Comparison of ENCODE assay signal across 8 cellular contexts in genomic region chr2:191051825-191052778, GRCh38. TPM values are rescaled to one million over a fixed set of nuclear protein-coding genes. Genes with fewer than 3 reads are reported as not detected.
A peak's percentile ranks its signal among the peaks of the same experiment; 100 is the strongest.
DNase-seq lines count a peak whose midpoint lies in the region; ATAC-seq and TF ChIP-seq lines count a peak whose summit lies in the region.

No MANE protein-coding gene starts in this region.

- H3K4me1 ChIP-seq in fibroblast of lung (ENCODE audit: control insufficient read depth, extremely low read depth, insufficient read depth, low read length): peaks cover 15% of the 10 kb centered on the region
- H3K4me1 ChIP-seq in ovary (ENCODE audit: insufficient read depth): no peaks in the 10 kb centered on the region

- peaks cover 21% of the 10 kb centered on the region for H3K4me1 Mint-ChIP-seq in activated T-helper 2 cell treated with anti-CD3 and anti-CD28 coated beads, Interferon-gamma antibody, Interleukin-2, Interleukin-4, amounts not matched to agents 10 μg/mL and 5 μg/mL and 100 μg/mL, durations not matched to agents 14 hours and 24 hours and 36 hours (ENCODE audit: low read depth)

- no peak overlapping the region for H2AFZ ChIP-seq in fibroblast of lung (ENCODE audit: low read length)

- intact Hi-C loops in ovary (cut with DNase I): no loop called here
- intact Hi-C loops in activated T-helper 2 cell treated with anti-CD3 and anti-CD28 coated beads, Interferon-gamma antibody, Interleukin-2, Interleukin-4, amounts not matched to agents 10 μg/mL and 5 μg/mL and 100 μg/mL, durations not matched to agents 14 hours and 24 hours and 36 hours (cut with micrococcal nuclease): loop anchor here (1.0 to 5.0 kb wide), 3 partner anchors 99 to 470 kb away; no protein-coding TSS in a partner anchor

- no peak overlapping the region for H3K4me2 ChIP-seq in fibroblast of lung (ENCODE audit: extremely low read depth, insufficient read depth, low read length)

- TF ChIP-seq EP300 in ovary (IDR thresholded peaks at IDR 0.05): no peak

- H3K9me3 ChIP-seq in fibroblast of lung (ENCODE audit: control insufficient read depth, insufficient read depth, low read depth, low read length): no peaks in the 10 kb centered on the region
- no peaks in the 10 kb centered on the region for H3K9me3 ChIP-seq in ovary

- no peaks in the 10 kb centered on the region for H3K9me3 Mint-ChIP-seq in activated T-helper 2 cell treated with anti-CD3 and anti-CD28 coated beads, Interferon-gamma antibody, Interleukin-2, Interleukin-4, amounts not matched to agents 10 μg/mL and 5 μg/mL and 100 μg/mL, durations not matched to agents 14 hours and 24 hours and 36 hours

- no peak overlapping the region for H3K9ac ChIP-seq in fibroblast of lung (ENCODE audit: insufficient read depth, low read length)

- in situ Hi-C loops in Caki2 (cut with HindIII; ENCODE audit: low pct_unique_long_range_greater_than_20kb, low sequenced_read_pairs): no loop called here

- peak; percentile 42 for ATAC-seq in GM19463 (IDR thresholded peaks at IDR 0.05; ENCODE audit: unreplicated experiment)

- 15 to 20% (median 17%) methylated on average over 10 of the region's 10 CpGs for WGBS in ovary, 3 donors

- no peak overlapping the region for H3K4me3 Mint-ChIP-seq in activated T-helper 2 cell treated with anti-CD3 and anti-CD28 coated beads, Interferon-gamma antibody, Interleukin-2, Interleukin-4, amounts not matched to agents 10 μg/mL and 5 μg/mL and 100 μg/mL, durations not matched to agents 14 hours and 24 hours and 36 hours (ENCODE audit: low read depth)

- peaks cover 45% of the 10 kb centered on the region for H3K36me3 Mint-ChIP-seq in activated T-helper 2 cell treated with anti-CD3 and anti-CD28 coated beads, Interferon-gamma antibody, Interleukin-2, Interleukin-4, amounts not matched to agents 10 μg/mL and 5 μg/mL and 100 μg/mL, durations not matched to agents 14 hours and 24 hours and 36 hours (ENCODE audit: low read depth)

- H3K27ac ChIP-seq in fibroblast of lung (ENCODE audit: insufficient read depth, low read length) (peak overlapping the region; percentile 41), ovary (no peak overlapping the region)

- TF ChIP-seq CTCF in fibroblast of lung (conservative IDR thresholded peaks at IDR 0.05 in 1 of 2, IDR thresholded peaks at IDR 0.05 in 1 of 2; ENCODE audit: low read depth in 1 of 2, low read length in 2 of 2) (peak; percentile 35 to 53), ovary (IDR thresholded peaks at IDR 0.05) (peak in 2 of 3 donors; percentile 14 to 40)

- H3K27me3 ChIP-seq in fibroblast of lung (ENCODE audit: control insufficient read depth, insufficient read depth, low read length) (no peaks in the 10 kb centered on the region), ovary (no peaks in the 10 kb centered on the region)

- no peaks in the 10 kb centered on the region for H4K20me1 ChIP-seq in fibroblast of lung (ENCODE audit: control insufficient read depth, extremely low read depth, insufficient read depth, low read length)

- no peak for TF ChIP-seq POLR2A in ovary (IDR thresholded peaks at IDR 0.05)

- H3K36me3 ChIP-seq in fibroblast of lung (ENCODE audit: control insufficient read depth, insufficient read depth, low read length) (no peaks in the 10 kb centered on the region), ovary (no peaks in the 10 kb centered on the region)

- DNase-seq in Caki2 (ENCODE audit: low read depth) (peak; percentile 83), MV-4-11 (lab: John Stamatoyannopoulos, UW) (peak; percentile 59), SKM-1 (lab: John Stamatoyannopoulos, UW; ENCODE audit: unreplicated experiment) (peak; percentile 54), fibroblast of lung (ENCODE audit: low read depth in 2 of 2) (peak; percentile 56 to 71), ovary (no peak), ecto neural progenitor cell (ENCODE audit: low spot score) (no peak)
- DNase-seq in activated T-helper 2 cell treated with anti-CD3 and anti-CD28 coated beads, Interferon-gamma antibody, Interleukin-2, Interleukin-4, amounts not matched to agents 10 μg/mL and 5 μg/mL and 100 μg/mL, durations not matched to agents 14 hours and 24 hours and 36 hours (ENCODE audit: low spot score): no peak

- H3K4me3 ChIP-seq in fibroblast of lung (replicated peaks in 1 of 4; ENCODE audit: control extremely low read depth in 1 of 4, insufficient read depth in 1 of 4, low read depth in 3 of 4, low read length in 4 of 4): no peak overlapping the region
- no peak overlapping the region for H3K4me3 ChIP-seq in ovary

- no peaks in the 10 kb centered on the region for H3K79me2 ChIP-seq in fibroblast of lung (ENCODE audit: control insufficient read depth, insufficient read depth, low read length)

- H3K27ac Mint-ChIP-seq in activated T-helper 2 cell treated with anti-CD3 and anti-CD28 coated beads, Interferon-gamma antibody, Interleukin-2, Interleukin-4, amounts not matched to agents 10 μg/mL and 5 μg/mL and 100 μg/mL, durations not matched to agents 14 hours and 24 hours and 36 hours: no peak overlapping the region

- no peaks in the 10 kb centered on the region for H3K27me3 Mint-ChIP-seq in activated T-helper 2 cell treated with anti-CD3 and anti-CD28 coated beads, Interferon-gamma antibody, Interleukin-2, Interleukin-4, amounts not matched to agents 10 μg/mL and 5 μg/mL and 100 μg/mL, durations not matched to agents 14 hours and 24 hours and 36 hours (ENCODE audit: low read depth)

RNA-seq across cellular contexts. Expression of gene STAT1, which starts 38.1 kb away (rescaled TPM):
- 365 and 377 TPM in 2 replicates for total RNA-seq in Caki2 (2014; rRNA removed; shearing (Covaris generic); ENCODE audit: low replicate concordance)
- 101 and 128 TPM in 2 replicates for total RNA-seq in fibroblast of lung
- 98.2 and 171 TPM in 2 replicates for polyA plus RNA-seq in fibroblast of lung
- 80.8 and 140 TPM in 2 replicates for polyA plus RNA-seq in fibroblast of lung (2012)
- polyA minus RNA-seq in fibroblast of lung (ENCODE audit: low replicate concordance): 90.7 and 129 TPM in 2 replicates
- 10 to 100 TPM; 27.3 to 57.6 (median 46.4) TPM for total RNA-seq in ovary
- 10 to 100 TPM; 30.5 to 89.2 TPM for polyA plus RNA-seq in ovary
- 135 and 139 TPM in 2 replicates for total RNA-seq in activated T-helper 2 cell treated with anti-CD3 and anti-CD28 coated beads, Interferon-gamma antibody, Interleukin-2, Interleukin-4, amounts not matched to agents 10 μg/mL and 5 μg/mL and 100 μg/mL, durations not matched to agents 14 hours and 24 hours and 36 hours

Comparison
In these comparisons a context has a peak if more than half of its experiments do, and no peak if none do; other contexts are left out.
1. DNase-seq: peak in Caki2 (single experiment), MV-4-11 (single experiment), SKM-1 (single experiment) and fibroblast of lung (2 of 2); none in ovary (0 of 5), activated T-helper 2 cell treated with anti-CD3 and anti-CD28 coated beads, Interferon-gamma antibody, Interleukin-2, Interleukin-4, amounts not matched to agents 10 μg/mL and 5 μg/mL and 100 μg/mL, durations not matched to agents 14 hours and 24 hours and 36 hours (single experiment) and ecto neural progenitor cell (single experiment).